Comparison of ENCODE assay signal across 10 cellular contexts in the genomic region with DNA sequence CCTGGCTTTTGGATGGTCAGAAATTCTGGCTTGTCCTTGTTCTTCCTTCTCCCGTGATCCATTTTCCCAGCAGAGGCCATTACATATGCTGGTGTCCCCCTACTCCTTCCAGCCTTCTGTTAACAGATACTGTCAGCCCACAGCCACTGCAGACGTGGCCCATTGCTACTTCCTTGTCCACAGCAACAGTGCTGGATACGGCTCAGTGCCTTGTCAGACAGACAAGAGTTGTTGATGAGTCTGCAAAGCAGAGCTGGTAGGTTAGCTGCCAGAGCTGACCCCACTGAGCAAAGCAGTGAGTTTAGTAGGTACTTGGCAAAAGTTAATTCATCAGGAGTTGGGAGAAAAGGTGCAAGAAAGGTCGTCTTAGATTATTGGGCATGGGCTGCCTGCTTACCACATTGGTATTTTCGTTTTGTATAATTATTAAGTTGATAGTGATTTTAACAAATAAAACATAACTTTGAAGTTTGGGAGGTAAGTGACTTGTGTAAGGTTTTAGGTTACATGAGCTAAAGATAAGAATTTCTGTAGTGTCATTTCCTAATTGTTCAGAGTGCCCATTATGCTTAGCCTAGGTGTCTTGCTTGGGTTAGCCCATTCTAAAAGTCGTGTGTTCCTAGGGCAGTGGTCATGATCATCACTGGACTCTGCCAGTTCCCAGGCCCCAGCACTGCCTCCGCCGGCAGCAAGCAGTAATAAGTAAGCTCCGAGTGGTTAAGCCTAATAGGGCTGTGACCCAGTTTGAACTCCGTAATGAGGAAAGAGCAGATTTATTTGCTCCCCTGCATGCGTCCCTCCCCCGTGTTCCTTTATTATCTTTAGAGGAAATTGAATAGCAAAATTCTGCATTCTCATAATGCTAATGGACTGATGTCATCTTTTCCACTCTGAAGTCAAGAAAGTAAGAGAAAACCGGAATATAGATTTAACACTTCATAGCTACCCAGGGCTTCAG.
DNase-seq lines count a peak whose midpoint lies in the region; ATAC-seq and TF ChIP-seq lines count a peak whose summit lies in the region.
"Had no signal": no experiment of that assay in that cellular context is flagged by ENCODE, and none has a peak within 500 bp of the region (broad histone marks: within the 10 kb centered on the region; RNA-seq: fewer than 3 reads in every experiment).

No MANE protein-coding gene starts in this region.

- H3K36me3 ChIP-seq in SJSA1, result peaks cover 54% of the 10 kb centered on the region

- DNase-seq in DMS153 treated with DMSO at 0.1 percent for 48 hours (lab: John Stamatoyannopoulos, UW; ENCODE audit: unreplicated experiment), result peak; percentile 44
- DNase-seq in SJSA1 (ENCODE audit: low read depth in 1 of 2, low spot score in 2 of 2), result peak; percentile 63 to 67
- DNase-seq in glutamatergic neuron, result peak; percentile 26
- peak; percentile 76 for DNase-seq in pulmonary artery endothelial cell (ENCODE audit: low read depth, low spot score)
- no peak for DNase-seq in activated T-helper 2 cell treated with anti-CD3 and anti-CD28 coated beads, Interferon-gamma antibody, Interleukin-2, Interleukin-4, amounts not matched to agents 10 μg/mL and 5 μg/mL and 100 μg/mL, durations not matched to agents 14 hours and 24 hours and 36 hours (ENCODE audit: low spot score)

- H3K27ac ChIP-seq in SJSA1, result peak overlapping the region; percentile 34

- H3K4me3 Mint-ChIP-seq in glutamatergic neuron (ENCODE audit: unreplicated experiment), result no peak overlapping the region
- H3K4me3 Mint-ChIP-seq in activated T-helper 2 cell treated with anti-CD3 and anti-CD28 coated beads, Interferon-gamma antibody, Interleukin-2, Interleukin-4, amounts not matched to agents 10 μg/mL and 5 μg/mL and 100 μg/mL, durations not matched to agents 14 hours and 24 hours and 36 hours (ENCODE audit: low read depth), result no peak overlapping the region
- H3K4me3 Mint-ChIP-seq: activated naive CD8-positive, alpha-beta T cell; stimulated activated naive CD8-positive, alpha-beta T cell treated with anti-CD3 and anti-CD28 coated beads, Interleukin-15, Interleukin-2, amounts not matched to agents 100 ng/mL and 50 ng/mL, for 24 hours had no signal

- ATAC-seq in HG02973 (IDR thresholded peaks at IDR 0.05; ENCODE audit: unreplicated experiment) (no peak), GM18520 (IDR thresholded peaks at IDR 0.05; ENCODE audit: unreplicated experiment) (no peak), HG03565 (IDR thresholded peaks at IDR 0.05; ENCODE audit: unreplicated experiment) (no peak)

- H3K36me3 Mint-ChIP-seq in glutamatergic neuron (ENCODE audit: unreplicated experiment), result no peaks in the 10 kb centered on the region
- peaks cover 11% of the 10 kb centered on the region for H3K36me3 Mint-ChIP-seq in activated T-helper 2 cell treated with anti-CD3 and anti-CD28 coated beads, Interferon-gamma antibody, Interleukin-2, Interleukin-4, amounts not matched to agents 10 μg/mL and 5 μg/mL and 100 μg/mL, durations not matched to agents 14 hours and 24 hours and 36 hours (ENCODE audit: low read depth)

- no peak overlapping the region for H3K27ac Mint-ChIP-seq in glutamatergic neuron (ENCODE audit: unreplicated experiment)
- H3K27ac Mint-ChIP-seq in activated T-helper 2 cell treated with anti-CD3 and anti-CD28 coated beads, Interferon-gamma antibody, Interleukin-2, Interleukin-4, amounts not matched to agents 10 μg/mL and 5 μg/mL and 100 μg/mL, durations not matched to agents 14 hours and 24 hours and 36 hours, result no peak overlapping the region
- H3K27ac Mint-ChIP-seq: activated naive CD8-positive, alpha-beta T cell; stimulated activated naive CD8-positive, alpha-beta T cell treated with anti-CD3 and anti-CD28 coated beads, Interleukin-15, Interleukin-2, amounts not matched to agents 100 ng/mL and 50 ng/mL, for 24 hours had no signal

- no peaks in the 10 kb centered on the region for H3K27me3 ChIP-seq in SJSA1 (replicated peaks)

- no peak overlapping the region for H3K4me3 ChIP-seq in SJSA1

- peaks cover 44% of the 10 kb centered on the region for H3K4me1 ChIP-seq in SJSA1 (replicated peaks)

- intact Hi-C loops in activated T-helper 2 cell treated with anti-CD3 and anti-CD28 coated beads, Interferon-gamma antibody, Interleukin-2, Interleukin-4, amounts not matched to agents 10 μg/mL and 5 μg/mL and 100 μg/mL, durations not matched to agents 14 hours and 24 hours and 36 hours (cut with micrococcal nuclease), result no loop called here

- peaks cover 2% of the 10 kb centered on the region for H3K27me3 Mint-ChIP-seq in glutamatergic neuron (ENCODE audit: unreplicated experiment)
- H3K27me3 Mint-ChIP-seq in activated T-helper 2 cell treated with anti-CD3 and anti-CD28 coated beads, Interferon-gamma antibody, Interleukin-2, Interleukin-4, amounts not matched to agents 10 μg/mL and 5 μg/mL and 100 μg/mL, durations not matched to agents 14 hours and 24 hours and 36 hours (ENCODE audit: low read depth), result no peaks in the 10 kb centered on the region
- H3K27me3 Mint-ChIP-seq: activated naive CD8-positive, alpha-beta T cell; stimulated activated naive CD8-positive, alpha-beta T cell treated with anti-CD3 and anti-CD28 coated beads, Interleukin-15, Interleukin-2, amounts not matched to agents 100 ng/mL and 50 ng/mL, for 24 hours had no signal

- TF ChIP-seq CTCF in glutamatergic neuron (IDR thresholded peaks at IDR 0.05; ENCODE audit: partially characterized antibody, unreplicated experiment), result no peak

- peaks cover 27% of the 10 kb centered on the region for H3K4me1 Mint-ChIP-seq in glutamatergic neuron (ENCODE audit: low read depth, unreplicated experiment)
- H3K4me1 Mint-ChIP-seq in activated T-helper 2 cell treated with anti-CD3 and anti-CD28 coated beads, Interferon-gamma antibody, Interleukin-2, Interleukin-4, amounts not matched to agents 10 μg/mL and 5 μg/mL and 100 μg/mL, durations not matched to agents 14 hours and 24 hours and 36 hours (ENCODE audit: low read depth), result no peaks in the 10 kb centered on the region

- no peaks in the 10 kb centered on the region for H3K9me3 ChIP-seq in SJSA1 (replicated peaks)

- peaks cover 3% of the 10 kb centered on the region for H3K9me3 Mint-ChIP-seq in glutamatergic neuron (ENCODE audit: unreplicated experiment)
- no peaks in the 10 kb centered on the region for H3K9me3 Mint-ChIP-seq in activated T-helper 2 cell treated with anti-CD3 and anti-CD28 coated beads, Interferon-gamma antibody, Interleukin-2, Interleukin-4, amounts not matched to agents 10 μg/mL and 5 μg/mL and 100 μg/mL, durations not matched to agents 14 hours and 24 hours and 36 hours
- H3K9me3 Mint-ChIP-seq: stimulated activated naive CD8-positive, alpha-beta T cell treated with anti-CD3 and anti-CD28 coated beads, Interleukin-15, Interleukin-2, amounts not matched to agents 100 ng/mL and 50 ng/mL, for 24 hours had no signal
